Comparison of ENCODE assay signal across 20 cellular contexts in genomic region chr2:170763232-170763631, GRCh38. TPM values are rescaled to one million over a fixed set of nuclear protein-coding genes. Genes with fewer than 3 reads are reported as not detected.
DNase-seq lines count a peak whose midpoint lies in the region; ATAC-seq, FAIRE-seq and TF ChIP-seq lines count a peak whose summit lies in the region.
"Had no signal": no experiment of that assay in that cellular context is flagged by ENCODE, and none has a peak within 500 bp of the region (broad histone marks: within the 10 kb centered on the region; RNA-seq: fewer than 3 reads in every experiment).

No MANE protein-coding gene starts in this region.

- H3K36me3 ChIP-seq in Caco-2 (ENCODE audit: control insufficient read depth, insufficient read depth, low read length) (no peaks in the 10 kb centered on the region), H1 (ENCODE audit: control insufficient read depth in 2 of 4, insufficient read depth in 4 of 4, low read length in 3 of 4) (no peaks in the 10 kb centered on the region)

- no peak overlapping the region for H3K9ac ChIP-seq in H1 (replicated peaks in 1 of 4; ENCODE audit: extremely low read depth in 1 of 4, low read depth in 3 of 4, low read length in 3 of 4)
- H3K9ac ChIP-seq: GM23248 had no signal

- H3K23ac ChIP-seq in H1 (ENCODE audit: insufficient read length), result no peak overlapping the region

- DNase-seq in Caco-2, result no peak
- DNase-seq in H1 (ENCODE audit: low read depth in 1 of 2, low spot score in 2 of 2), result no peak
- no peak for DNase-seq in progenitor cell of endocrine pancreas (ENCODE audit: low spot score, unreplicated experiment)
- DNase-seq in RKO (ENCODE audit: low spot score), result no peak
- DNase-seq in natural killer cell treated with Interleukin-12 subunit alpha and Interleukin-12 subunit beta and Interleukin-15 and Interleukin-18, amount 100 ng/mL, for 72 hours (ENCODE audit: low spot score), result no peak
- DNase-seq: C1 segment of cervical spinal cord; CD4-positive, alpha-beta memory T cell; COR-L47; DMS153; DND-41; GM23248; H9 had no signal

- no peaks in the 10 kb centered on the region for H3K27me3 Mint-ChIP-seq in Caco-2 (ENCODE audit: insufficient read depth, unreplicated experiment)
- no peaks in the 10 kb centered on the region for H3K27me3 Mint-ChIP-seq in progenitor cell of endocrine pancreas
- peaks cover 16 to 19% of the 10 kb centered on the region in 2 donors for H3K27me3 Mint-ChIP-seq in natural killer cell treated with Interleukin-12 subunit alpha and Interleukin-12 subunit beta and Interleukin-15 and Interleukin-18, amount 100 ng/mL, for 72 hours

- H4K91ac ChIP-seq in H1 (replicated peaks; ENCODE audit: insufficient read length, low read length), result no peak overlapping the region

- no peaks in the 10 kb centered on the region; the same call in 1 of the 2 replicates for H3K23me2 ChIP-seq in H1 (ENCODE audit: low read depth, low read length)

- H3K9me3 ChIP-seq in Caco-2, result no peaks in the 10 kb centered on the region
- no peaks in the 10 kb centered on the region for H3K9me3 ChIP-seq in H1 (ENCODE audit: insufficient read depth in 2 of 2, low read depth in 1 of 2, low read length in 1 of 2)

- TF ChIP-seq POLR2A in H1 (IDR thresholded peaks at IDR 0.05; ENCODE audit: control extremely low read depth in 1 of 2, low read depth in 2 of 2, low read length in 2 of 2), result no peak

- CTCF ChIA-PET in Caco-2 (lab: Charles Lee) (no interaction called here), H1 (lab: Charles Lee; ENCODE audit: partially characterized antibody) (interaction anchor here (0.8 to 2.2 kb wide), 4 partner anchors 9 to 354 kb away, joined by 3 to 10 read pairs (median 4); no protein-coding TSS in a partner anchor)

- H3K4ac ChIP-seq in H1 (replicated peaks; ENCODE audit: insufficient read length, low read depth, low read length), result peak overlapping the region; percentile 37

- no peak overlapping the region for H2AFZ ChIP-seq in H1 (ENCODE audit: low read length)
- H2AFZ ChIP-seq: GM23248 had no signal

- TF ChIP-seq EP300 in H1 (IDR thresholded peaks at IDR 0.05; ENCODE audit: borderline replicate concordance in 1 of 2, low read depth in 2 of 2, low read length in 2 of 2), result no peak

- ATAC-seq in natural killer cell treated with Interleukin-12 subunit alpha and Interleukin-12 subunit beta and Interleukin-15 and Interleukin-18, amount 100 ng/mL, for 72 hours, result no peak
- ATAC-seq: HCT116 had no signal

- peaks cover 3% of the 10 kb centered on the region for H3K36me3 Mint-ChIP-seq in Caco-2 (ENCODE audit: insufficient read depth, unreplicated experiment)
- no peaks in the 10 kb centered on the region for H3K36me3 Mint-ChIP-seq in progenitor cell of endocrine pancreas (ENCODE audit: insufficient read depth)
- H3K36me3 Mint-ChIP-seq in natural killer cell treated with Interleukin-12 subunit alpha and Interleukin-12 subunit beta and Interleukin-15 and Interleukin-18, amount 100 ng/mL, for 72 hours, result no peaks in the 10 kb centered on the region
- H3K36me3 Mint-ChIP-seq: CD4-positive, alpha-beta memory T cell had no signal

- no peak overlapping the region for H3K56ac ChIP-seq in H1 (replicated peaks; ENCODE audit: insufficient read length, low read depth, low read length)

- FAIRE-seq in H1 (lab: Jason Lieb, UNC), result no peak
- FAIRE-seq: G401.6, GM12892, GM19239 had no signal

- H3K27ac ChIP-seq in VCaP, result peak overlapping the region; percentile 63; the same call in 1 of the 2 replicates
- no peak overlapping the region for H3K27ac ChIP-seq in H1 (ENCODE audit: low read depth, low read length)
- H3K27ac ChIP-seq: GM23248 had no signal

- no peaks in the 10 kb centered on the region for H3K9me3 Mint-ChIP-seq in Caco-2 (ENCODE audit: unreplicated experiment)
- H3K9me3 Mint-ChIP-seq in progenitor cell of endocrine pancreas (ENCODE audit: low read depth), result no peaks in the 10 kb centered on the region
- H3K9me3 Mint-ChIP-seq in natural killer cell treated with Interleukin-12 subunit alpha and Interleukin-12 subunit beta and Interleukin-15 and Interleukin-18, amount 100 ng/mL, for 72 hours, result no peaks in the 10 kb centered on the region
- H3K9me3 Mint-ChIP-seq: CD4-positive, alpha-beta memory T cell had no signal

- H2BK20ac ChIP-seq in H1 (ENCODE audit: low read length), result peak overlapping the region; percentile 94; the same call in 1 of the 2 replicates

- H3K4me3 Mint-ChIP-seq in Caco-2 (ENCODE audit: unreplicated experiment), result no peak overlapping the region
- no peak overlapping the region for H3K4me3 Mint-ChIP-seq in progenitor cell of endocrine pancreas (ENCODE audit: low read depth)
- H3K4me3 Mint-ChIP-seq in natural killer cell treated with Interleukin-12 subunit alpha and Interleukin-12 subunit beta and Interleukin-15 and Interleukin-18, amount 100 ng/mL, for 72 hours, result no peak overlapping the region
- H3K4me3 Mint-ChIP-seq: CD4-positive, alpha-beta memory T cell; H9 had no signal

- H2BK15ac ChIP-seq in H1 (ENCODE audit: low read length), result 0 out of 2 replicates have a peak overlapping the region, but pooled peaks have one; percentile 12

- intact Hi-C loops in Caco-2 (cut with micrococcal nuclease; ENCODE audit: unreplicated experiment), result no loop called here

- no peak for TF ChIP-seq CTCF in Caco-2 (IDR thresholded peaks at IDR 0.05; ENCODE audit: insufficient read depth in 1 of 2, low read depth in 1 of 2, low read length in 1 of 2, severe bottlenecking in 1 of 2, unreplicated experiment in 1 of 2)
- no peak for TF ChIP-seq CTCF in VCaP (conservative IDR thresholded peaks at IDR 0.05)
- no peak for TF ChIP-seq CTCF in H1 (IDR thresholded peaks at IDR 0.05; ENCODE audit: control extremely low read depth in 1 of 3, insufficient read depth in 1 of 3, low read depth in 1 of 3, low read length in 3 of 3)
- no peak for TF ChIP-seq CTCF in progenitor cell of endocrine pancreas (IDR thresholded peaks at IDR 0.05; ENCODE audit: unreplicated experiment)

- peak overlapping the region; percentile 75; the same call in 1 of the 2 replicates for H2BK5ac ChIP-seq in H1 (ENCODE audit: low read depth, low read length)

- POLR2A ChIA-PET in Caco-2 (lab: Charles Lee) (no interaction called here), H1 (lab: Charles Lee; ENCODE audit: partially characterized antibody) (interaction anchor here (0.6 kb wide), 1 partner anchor 19 kb away, joined by 3 read pairs; no protein-coding TSS in a partner anchor)

- no peaks in the 10 kb centered on the region for H3K27me3 ChIP-seq in Caco-2 (replicated peaks; ENCODE audit: control insufficient read depth, insufficient read depth, low read length)
- H3K27me3 ChIP-seq in H1 (replicated peaks in 1 of 4; ENCODE audit: control insufficient read depth in 3 of 4, extremely low read depth in 1 of 4, insufficient read depth in 3 of 4, low read length in 3 of 4), result no peaks in the 10 kb centered on the region

- H3K4me1 ChIP-seq in Caco-2 (peaks cover 47% of the 10 kb centered on the region), H1 (replicated peaks in 1 of 4; ENCODE audit: control insufficient read depth in 3 of 4, insufficient read depth in 4 of 4, low read length in 3 of 4) (peaks cover 0 to 6% (median 2%) of the 10 kb centered on the region in 4 experiments; a peak in 3 of 7 replicates)

- H3K14ac ChIP-seq in H1 (ENCODE audit: insufficient read length), result peak overlapping the region; percentile 63

- no peak for TF ChIP-seq RAD21 in H1 (IDR thresholded peaks at IDR 0.05 in 1 of 2, conservative IDR thresholded peaks at IDR 0.05 in 1 of 2; ENCODE audit: low read depth in 2 of 2, low read length in 2 of 2)

- 91% methylated on average over 4 of the region's 4 CpGs; no CpG with 5 or more reads in 1 of the 2 experiments for WGBS in H1 (ENCODE audit: extremely low coverage in 1 of 2, insufficient coverage in 1 of 2, insufficient read length in 1 of 2, insufficient replicate concordance in 2 of 2, low coverage in 1 of 2, low lambda C conversion rate in 2 of 2, missing lambda C conversion rate in 1 of 2), 2 experiments

- H3K27ac Mint-ChIP-seq in Caco-2 (ENCODE audit: unreplicated experiment) (peak overlapping the region; percentile 86), progenitor cell of endocrine pancreas (peak overlapping the region; percentile 15)
- H3K27ac Mint-ChIP-seq in natural killer cell treated with Interleukin-12 subunit alpha and Interleukin-12 subunit beta and Interleukin-15 and Interleukin-18, amount 100 ng/mL, for 72 hours, result no peak overlapping the region
- H3K27ac Mint-ChIP-seq: CD4-positive, alpha-beta memory T cell; H9 had no signal

- peaks cover 21% of the 10 kb centered on the region for H3K4me1 Mint-ChIP-seq in Caco-2 (ENCODE audit: low read depth, unreplicated experiment)
- peaks cover 26% of the 10 kb centered on the region for H3K4me1 Mint-ChIP-seq in progenitor cell of endocrine pancreas (ENCODE audit: low read depth)
- no peaks in the 10 kb centered on the region for H3K4me1 Mint-ChIP-seq in natural killer cell treated with Interleukin-12 subunit alpha and Interleukin-12 subunit beta and Interleukin-15 and Interleukin-18, amount 100 ng/mL, for 72 hours (ENCODE audit: low read depth in 2 of 2)
- H3K4me1 Mint-ChIP-seq: CD4-positive, alpha-beta memory T cell had no signal

- no peaks in the 10 kb centered on the region for H3K79me1 ChIP-seq in H1 (ENCODE audit: low read depth, low read length)

- 0 out of 2 replicates have a peak overlapping the region, but pooled peaks have one; percentile 68 for H2BK12ac ChIP-seq in H1 (ENCODE audit: low read depth, low read length)

- no peaks in the 10 kb centered on the region for H3K79me2 ChIP-seq in H1 (ENCODE audit: control insufficient read depth in 1 of 2, insufficient read depth in 2 of 2, low read length in 2 of 2)

- H3K4me3 ChIP-seq in Caco-2 (ENCODE audit: low read depth, low read length) (no peak overlapping the region), H1 (ENCODE audit: extremely low read depth in 1 of 4, insufficient read depth in 2 of 4, low read depth in 3 of 4, low read length in 4 of 4) (no peak overlapping the region)
- H3K4me3 ChIP-seq: GM23248 had no signal

- H4K5ac ChIP-seq in H1 (ENCODE audit: insufficient read length, low read depth, low read length), result no peak overlapping the region

- no TSS peak for BruUV-seq in Caco-2 (replicated peaks; lab: Mats Ljungman, UMichigan)

- no peak overlapping the region for H4K8ac ChIP-seq in H1 (ENCODE audit: extremely low read depth, insufficient read depth, low read length)

- H2BK120ac ChIP-seq in H1 (replicated peaks; ENCODE audit: low read depth, low read length), result peak overlapping the region; percentile 43

- H4K20me1 ChIP-seq in H1 (replicated peaks in 1 of 2; ENCODE audit: control insufficient read depth in 1 of 2, insufficient read depth in 2 of 2, low read length in 2 of 2), result no peaks in the 10 kb centered on the region

- H2AK5ac ChIP-seq in H1 (ENCODE audit: low read depth, low read length), result peak overlapping the region; percentile 72; the same call in 1 of the 2 replicates

- H3K4me2 ChIP-seq in H1 (ENCODE audit: insufficient read depth in 1 of 2, low read depth in 2 of 2, low read length in 2 of 2), result no peak overlapping the region

- no peak overlapping the region for H3K18ac ChIP-seq in H1 (ENCODE audit: extremely low read depth, low read length)

RNA-seq across cellular contexts. Expression of gene ERICH2, which starts 6.9 kb away (rescaled TPM):
- total RNA-seq in Caco-2 (2022), result 3.1 and 3.3 TPM in 2 replicates
- total RNA-seq in H1 (2021; fragmentation: NEBNext Ultra II Directional; extraction: Animal tissue kit (Norgen Biotek cat#: 25700)), result 2.0 and 2.1 TPM in 2 replicates
- polyA plus RNA-seq in H1 (2011; rRNA removed), result 0.20 TPM in 1 of 2 replicates, not detected in the other
- polyA plus RNA-seq in H1 (2011; cell fraction: cytosol; rRNA removed), result not detected
- polyA plus RNA-seq in H1 (2011; cell fraction: nucleus; rRNA removed), result not detected
- polyA plus RNA-seq in H1 (2012, experiment 1 of 2), result 0.66 to 2.6 TPM (median 1.9 TPM) in 4 replicates
- 0.96 TPM for polyA plus RNA-seq in H1 (2012, experiment 2 of 2)
- 1.5 TPM for polyA plus RNA-seq in H1 (2013, experiment 1 of 2)
- polyA plus RNA-seq in H1 (2013, experiment 2 of 2), result 1.4 TPM
- not detected in 2 replicates for polyA minus RNA-seq in H1 (2011; rRNA and poly(A)+ RNA removed)
- polyA minus RNA-seq in H1 (2011; cell fraction: cytosol; rRNA and poly(A)+ RNA removed), result not detected
- not detected for polyA minus RNA-seq in H1 (2011; cell fraction: nucleus; rRNA and poly(A)+ RNA removed)
- total RNA-seq in progenitor cell of endocrine pancreas, result 0.91 and 1.1 TPM in 2 replicates
- total RNA-seq in natural killer cell treated with Interleukin-12 subunit alpha and Interleukin-12 subunit beta and Interleukin-15 and Interleukin-18, amount 100 ng/mL, for 72 hours, result not detected
- total RNA-seq: A673; CD4-positive, alpha-beta memory T cell; GM23248 had no signal
- polyA plus RNA-seq: BJ, GM23248 had no signal

RNA-seq across cellular contexts. Expression of gene SP5, which starts 48.1 kb away (rescaled TPM):
- total RNA-seq in Caco-2 (2022) (149 and 161 TPM in 2 replicates), progenitor cell of endocrine pancreas (0.60 and 1.9 TPM in 2 replicates)
- 0.31 TPM in 1 of 2 replicates, not detected in the other for total RNA-seq in H1 (2021; fragmentation: NEBNext Ultra II Directional; extraction: Animal tissue kit (Norgen Biotek cat#: 25700))
- 0.17 and 0.46 TPM in 2 replicates for polyA plus RNA-seq in H1 (2011; rRNA removed)
- polyA plus RNA-seq in H1 (2011; cell fraction: cytosol; rRNA removed), result 0.37 TPM
- 0.36 TPM for polyA plus RNA-seq in H1 (2011; cell fraction: nucleus; rRNA removed)
- 0.44 to 1.2 TPM (median 0.54 TPM) in 4 replicates for polyA plus RNA-seq in H1 (2012, experiment 1 of 2)
- 0.75 TPM for polyA plus RNA-seq in H1 (2012, experiment 2 of 2)
- polyA plus RNA-seq in H1 (2013, experiment 1 of 2), result 0.26 TPM
- polyA plus RNA-seq in H1 (2013, experiment 2 of 2), result 0.28 TPM
- not detected in 2 replicates for polyA minus RNA-seq in H1 (2011; rRNA and poly(A)+ RNA removed)
- polyA minus RNA-seq in H1 (2011; cell fraction: cytosol; rRNA and poly(A)+ RNA removed), result not detected
- polyA minus RNA-seq in H1 (2011; cell fraction: nucleus; rRNA and poly(A)+ RNA removed), result not detected
- total RNA-seq in natural killer cell treated with Interleukin-12 subunit alpha and Interleukin-12 subunit beta and Interleukin-15 and Interleukin-18, amount 100 ng/mL, for 72 hours, result not detected
- total RNA-seq: A673; CD4-positive, alpha-beta memory T cell; GM23248; H4 had no signal
- polyA plus RNA-seq: BJ; CD4-positive, alpha-beta memory T cell; GM23248 had no signal

RNA-seq across cellular contexts. Expression of gene GAD1, which starts 53.5 kb away (rescaled TPM):
- 14.7 and 18.5 TPM in 2 replicates for total RNA-seq in Caco-2 (2022)
- total RNA-seq in H1 (2021; fragmentation: NEBNext Ultra II Directional; extraction: Animal tissue kit (Norgen Biotek cat#: 25700)), result 0.34 and 0.65 TPM in 2 replicates
- polyA plus RNA-seq in H1 (2011; rRNA removed), result 1.0 and 1.1 TPM in 2 replicates
- 0.87 TPM for polyA plus RNA-seq in H1 (2011; cell fraction: cytosol; rRNA removed)
- polyA plus RNA-seq in H1 (2011; cell fraction: nucleus; rRNA removed), result 2.7 TPM
- polyA plus RNA-seq in H1 (2012, experiment 1 of 2), result 1.0 to 1.8 TPM (median 1.4 TPM) in 4 replicates
- 1.4 TPM for polyA plus RNA-seq in H1 (2012, experiment 2 of 2)
- polyA plus RNA-seq in H1 (2013, experiment 1 of 2), result 0.22 TPM
- polyA plus RNA-seq in H1 (2013, experiment 2 of 2), result 0.18 TPM
- 0.38 and 1.2 TPM in 2 replicates for polyA minus RNA-seq in H1 (2011; rRNA and poly(A)+ RNA removed)
- not detected for polyA minus RNA-seq in H1 (2011; cell fraction: cytosol; rRNA and poly(A)+ RNA removed)
- 1.9 TPM for polyA minus RNA-seq in H1 (2011; cell fraction: nucleus; rRNA and poly(A)+ RNA removed)
- total RNA-seq in progenitor cell of endocrine pancreas, result 0.27 and 0.43 TPM in 2 replicates
- total RNA-seq in natural killer cell treated with Interleukin-12 subunit alpha and Interleukin-12 subunit beta and Interleukin-15 and Interleukin-18, amount 100 ng/mL, for 72 hours, result under 1 TPM in 1 of 2 donors, not detected in 1; 0.76 TPM
- total RNA-seq: CD4-positive, alpha-beta memory T cell had no signal
- polyA plus RNA-seq: CD4-positive, alpha-beta memory T cell had no signal

Comparison
In these comparisons a context has a peak if more than half of its experiments do, and no peak if none do; other contexts are left out.
1. H3K27ac Mint-ChIP-seq: peak in Caco-2 (single experiment) and progenitor cell of endocrine pancreas (single experiment); none in natural killer cell treated with Interleukin-12 subunit alpha and Interleukin-12 subunit beta and Interleukin-15 and Interleukin-18, amount 100 ng/mL, for 72 hours (0 of 2).
2. RNA of gene SP5, which starts 48.1 kb away (total RNA-seq): 149 to 161 TPM in Caco-2; 0.60 to 1.9 TPM in progenitor cell of endocrine pancreas, 0.31 TPM in H1 and not detected in natural killer cell treated with Interleukin-12 subunit alpha and Interleukin-12 subunit beta and Interleukin-15 and Interleukin-18, amount 100 ng/mL, for 72 hours; every median in the first group is over 10 times any median in the second.